In genomic region chr4:3314706-3315260, GRCh38 we compare ENCODE assay signal across 16 cellular contexts. TPM values are rescaled to one million over a fixed set of nuclear protein-coding genes. Genes with fewer than 3 reads are reported as not detected.
DNase-seq lines count a peak whose midpoint lies in the region; ATAC-seq, FAIRE-seq and TF ChIP-seq lines count a peak whose summit lies in the region.
"Had no signal": no experiment of that assay in that cellular context is flagged by ENCODE, and none has a peak within 500 bp of the region (broad histone marks: within the 10 kb centered on the region; RNA-seq: fewer than 3 reads in every experiment).

No MANE protein-coding gene starts in this region.

- H3K14ac ChIP-seq in trophoblast cell (ENCODE audit: low read length) (no peak overlapping the region), mesenchymal stem cell (ENCODE audit: low read length in 2 of 2) (no peak overlapping the region)

- H4K91ac ChIP-seq in trophoblast cell (ENCODE audit: low read depth, low read length) (no peak overlapping the region), mesenchymal stem cell (ENCODE audit: low read length) (no peak overlapping the region)

- H2BK5ac ChIP-seq in trophoblast cell (ENCODE audit: low read depth, low read length, poor library complexity) = no peak overlapping the region
- no peak overlapping the region for H2BK5ac ChIP-seq in mesenchymal stem cell (ENCODE audit: low read depth, low read length, poor library complexity, severe bottlenecking)

- no peak overlapping the region for H3K27ac ChIP-seq in right lobe of liver
- no peak overlapping the region for H3K27ac ChIP-seq in HepG2 (ENCODE audit: extremely low read length, insufficient read depth, low read length)
- H3K27ac ChIP-seq in trophoblast cell (ENCODE audit: low read depth, low read length) = no peak overlapping the region
- no peak overlapping the region for H3K27ac ChIP-seq in mesenchymal stem cell (ENCODE audit: low read length, poor library complexity, severe bottlenecking)
- H3K27ac ChIP-seq: 22Rv1, GM23248, HL-60 had no signal

- POLR2A ChIA-PET in HepG2 (lab: Yijun Ruan, JAX) = no interaction called here

- H3K4ac ChIP-seq in trophoblast cell (ENCODE audit: low read depth, low read length) (no peak overlapping the region), mesenchymal stem cell (ENCODE audit: low read depth in 1 of 2, low read length in 2 of 2) (no peak overlapping the region)

- H4K8ac ChIP-seq in trophoblast cell (ENCODE audit: low read depth, low read length) (no peak overlapping the region), mesenchymal stem cell (ENCODE audit: low read length) (no peak overlapping the region)

- no peak for FAIRE-seq in HepG2 (lab: Jason Lieb, UNC)
- FAIRE-seq: K562 had no signal

- H3K4me1 Mint-ChIP-seq in activated CD8-positive, alpha-beta memory T cell treated with anti-CD3 and anti-CD28 coated beads, Interleukin-2, amount 10 ng/mL, durations not matched to agents 7 days and 5 days = no peaks in the 10 kb centered on the region

- H2BK15ac ChIP-seq in mesenchymal stem cell (ENCODE audit: low read depth, poor library complexity, severe bottlenecking) = no peak overlapping the region

- H2AFZ ChIP-seq in HepG2 (ENCODE audit: low read length) = no peak overlapping the region
- H2AFZ ChIP-seq in trophoblast cell (ENCODE audit: insufficient read depth, low read length, poor library complexity) = no peak overlapping the region
- no peak overlapping the region for H2AFZ ChIP-seq in mesenchymal stem cell (ENCODE audit: low read depth, low read length)
- H2AFZ ChIP-seq: GM23248 had no signal

- in situ Hi-C loops in HepG2 (cut with HindIII; ENCODE audit: extremely low pct_ligation_motif_present, low pct_unique_long_range_greater_than_20kb) = no loop called here

- H3K27ac Mint-ChIP-seq in activated CD8-positive, alpha-beta memory T cell treated with anti-CD3 and anti-CD28 coated beads, Interleukin-2, amount 10 ng/mL, durations not matched to agents 7 days and 5 days = no peak overlapping the region

- no peak overlapping the region for H2AK5ac ChIP-seq in trophoblast cell (ENCODE audit: low read length)
- H2AK5ac ChIP-seq in mesenchymal stem cell (ENCODE audit: low read length, severe bottlenecking) = no peak overlapping the region

- no peak overlapping the region for H4K12ac ChIP-seq in trophoblast cell (ENCODE audit: low read depth, low read length)

- no peaks in the 10 kb centered on the region for H3K9me3 Mint-ChIP-seq in activated CD8-positive, alpha-beta memory T cell treated with anti-CD3 and anti-CD28 coated beads, Interleukin-2, amount 10 ng/mL, durations not matched to agents 7 days and 5 days (ENCODE audit: low read depth)

- H3K9me3 ChIP-seq in right lobe of liver (no peaks in the 10 kb centered on the region), HepG2 (ENCODE audit: low read length) (no peaks in the 10 kb centered on the region), trophoblast cell (ENCODE audit: insufficient read depth, low read depth, low read length) (peaks cover 7% of the 10 kb centered on the region), mesenchymal stem cell (ENCODE audit: control insufficient read depth, low read length) (no peaks in the 10 kb centered on the region)
- H3K9me3 ChIP-seq: BLaER1 treated with 17β-estradiol and CSF1 and Interleukin-3, amounts not matched to agents 10 nM and 100 nM had no signal

- TF ChIP-seq EP300 in HepG2 (IDR thresholded peaks at IDR 0.05; ENCODE audit: low read depth in 2 of 2, low read length in 2 of 2) (no peak), HepG2 (CRISPR knock-in tag; IDR thresholded peaks at IDR 0.05; ENCODE audit: borderline replicate concordance) (no peak)

- H3K4me2 ChIP-seq in HepG2 (ENCODE audit: low read depth, low read length) (no peak overlapping the region), trophoblast cell (ENCODE audit: low read length) (no peak overlapping the region), mesenchymal stem cell (ENCODE audit: low read length, poor library complexity, severe bottlenecking) (no peak overlapping the region)
- H3K4me2 ChIP-seq: BLaER1 treated with 17β-estradiol and CSF1 and Interleukin-3, amounts not matched to agents 10 nM and 100 nM had no signal

- H3K27me3 ChIP-seq in right lobe of liver (no peaks in the 10 kb centered on the region), HepG2 (ENCODE audit: control insufficient read depth in 1 of 2, insufficient read depth in 2 of 2, low read length in 2 of 2) (no peaks in the 10 kb centered on the region), trophoblast cell (ENCODE audit: insufficient read depth, low read length) (no peaks in the 10 kb centered on the region), mesenchymal stem cell (ENCODE audit: control insufficient read depth in 1 of 2, insufficient read depth in 1 of 2, low read length in 2 of 2) (no peaks in the 10 kb centered on the region)
- H3K27me3 ChIP-seq: BLaER1 treated with 17β-estradiol and CSF1 and Interleukin-3, amounts not matched to agents 10 nM and 100 nM had no signal

- no peak overlapping the region for H3K4me3 Mint-ChIP-seq in activated CD8-positive, alpha-beta memory T cell treated with anti-CD3 and anti-CD28 coated beads, Interleukin-2, amount 10 ng/mL, durations not matched to agents 7 days and 5 days

- no peaks in the 10 kb centered on the region for H3K36me3 Mint-ChIP-seq in activated CD8-positive, alpha-beta memory T cell treated with anti-CD3 and anti-CD28 coated beads, Interleukin-2, amount 10 ng/mL, durations not matched to agents 7 days and 5 days

- no TSS peak for BruUV-seq in HepG2 (replicated peaks; lab: Mats Ljungman, UMichigan)

- H3K4me3 ChIP-seq in right lobe of liver (no peak overlapping the region), HepG2 (replicated peaks in 1 of 3; ENCODE audit: insufficient read depth in 1 of 3, low read depth in 2 of 3, low read length in 3 of 3) (no peak overlapping the region), trophoblast cell (ENCODE audit: low read depth, low read length) (peak overlapping the region; percentile 1), mesenchymal stem cell (ENCODE audit: insufficient read depth in 1 of 2, low read depth in 1 of 2, low read length in 2 of 2) (no peak overlapping the region)
- H3K4me3 ChIP-seq: BLaER1 treated with 17β-estradiol and CSF1 and Interleukin-3, amounts not matched to agents 10 nM and 100 nM; GM23248; K562 had no signal

- H2BK12ac ChIP-seq in trophoblast cell (ENCODE audit: low read length) (no peak overlapping the region), mesenchymal stem cell (ENCODE audit: low read length in 2 of 2) (no peak overlapping the region)

- TF ChIP-seq POLR2A in right lobe of liver (IDR thresholded peaks at IDR 0.05) (no peak), HepG2 (IDR thresholded peaks at IDR 0.05; ENCODE audit: insufficient read depth in 1 of 2, low read depth in 2 of 2, low read length in 2 of 2) (no peak)

- 100% methylated on average over 3 of the region's 13 CpGs for whole genome bisulfite sequencing in right lobe of liver (ENCODE audit: insufficient coverage, low coverage, low lambda C conversion rate, missing lambda C conversion rate)
- 95% methylated on average over 13 of the region's 13 CpGs for WGBS in HepG2 (ENCODE audit: low lambda C conversion rate)
- no CpG with 5 or more reads among the region's 13 CpGs for WGBS in trophoblast cell (ENCODE audit: extremely low coverage, insufficient coverage, insufficient read length)
- whole genome bisulfite sequencing in mesenchymal stem cell = 96% methylated on average over 13 of the region's 13 CpGs

- DNase-seq in activated CD8-positive, alpha-beta memory T cell treated with anti-CD3 and anti-CD28 coated beads, Interleukin-2, amount 10 ng/mL, durations not matched to agents 7 days and 5 days = peak; percentile 32
- no peak for DNase-seq in activated CD8-positive, alpha-beta memory T cell treated with anti-CD3 and anti-CD28 coated beads, Interleukin-2, amount 50 U/mL, for 4 hours
- DNase-seq in right lobe of liver (peak in 2 of 3 donors; percentile 21 to 35), HepG2 (ENCODE audit: low spot score) (no peak), trophoblast cell (no peak), NCI-H446 (lab: John Stamatoyannopoulos, UW) (no peak), mesenchymal stem cell (no peak)
- DNase-seq: GM23248, NCI-H1048, NCI-H146, NCI-H2107 had no signal

- intact Hi-C loops in right lobe of liver (cut with DNase I) = no loop called here
- intact Hi-C loops in HepG2 (cut with micrococcal nuclease; ENCODE audit: unreplicated experiment) = no loop called here

- peaks cover 11% of the 10 kb centered on the region for H3K79me2 ChIP-seq in HepG2 (ENCODE audit: insufficient read depth, low read length)
- H3K79me2 ChIP-seq in trophoblast cell (ENCODE audit: control insufficient read depth, insufficient read depth, low read length, poor library complexity) = no peaks in the 10 kb centered on the region

- H3K18ac ChIP-seq in trophoblast cell (ENCODE audit: low read length) (peak overlapping the region; percentile 31), mesenchymal stem cell (ENCODE audit: low read depth in 1 of 2, low read length in 2 of 2) (no peak overlapping the region)

- H3K79me1 ChIP-seq in trophoblast cell (ENCODE audit: low read length) = no peaks in the 10 kb centered on the region
- peaks cover 63% of the 10 kb centered on the region for H3K79me1 ChIP-seq in mesenchymal stem cell (replicated peaks; ENCODE audit: low read length, poor library complexity, severe bottlenecking)

- H3K23ac ChIP-seq in trophoblast cell (ENCODE audit: low read length) (no peak overlapping the region), mesenchymal stem cell (ENCODE audit: low read length in 2 of 2) (no peak overlapping the region)

- H3K36me3 ChIP-seq in right lobe of liver (peaks cover 0 to 3% (median 0%) of the 10 kb centered on the region in 4 donors), HepG2 (replicated peaks in 1 of 2; ENCODE audit: control insufficient read depth in 1 of 2, insufficient read depth in 2 of 2, low read length in 2 of 2) (peaks cover 13 to 28% of the 10 kb centered on the region in 2 experiments; a peak in 3 of 5 replicates), trophoblast cell (ENCODE audit: control insufficient read depth in 1 of 2, insufficient read depth in 2 of 2, low read length in 2 of 2) (peaks cover 26 to 28% of the 10 kb centered on the region in 2 experiments), mesenchymal stem cell (ENCODE audit: control insufficient read depth in 1 of 2, insufficient read depth in 2 of 2, low read depth in 1 of 2, low read length in 2 of 2) (peaks cover 22 to 53% of the 10 kb centered on the region in 2 experiments)

- H3K27me3 Mint-ChIP-seq in activated CD8-positive, alpha-beta memory T cell treated with anti-CD3 and anti-CD28 coated beads, Interleukin-2, amount 10 ng/mL, durations not matched to agents 7 days and 5 days = peaks cover 2% of the 10 kb centered on the region

- TF ChIP-seq RAD21 in HepG2 (CRISPR knock-in tag; IDR thresholded peaks at IDR 0.05) = no peak

- TF ChIP-seq CTCF in right lobe of liver (IDR thresholded peaks at IDR 0.05) (no peak), HepG2 (CRISPR knock-in tag; IDR thresholded peaks at IDR 0.05) (no peak)

- H3K9ac ChIP-seq in HepG2 (ENCODE audit: insufficient read depth, low read depth, low read length) = no peak overlapping the region
- H3K9ac ChIP-seq in trophoblast cell (ENCODE audit: low read length) = no peak overlapping the region
- no peak overlapping the region for H3K9ac ChIP-seq in mesenchymal stem cell (ENCODE audit: low read length)
- H3K9ac ChIP-seq: GM23248 had no signal

- no peaks in the 10 kb centered on the region for H3K4me1 ChIP-seq in right lobe of liver
- peaks cover 12% of the 10 kb centered on the region for H3K4me1 ChIP-seq in HepG2 (ENCODE audit: insufficient read depth, low read length)
- H3K4me1 ChIP-seq in trophoblast cell (ENCODE audit: control insufficient read depth in 1 of 2, insufficient read depth in 2 of 2, low read length in 2 of 2) = no peaks in the 10 kb centered on the region
- H3K4me1 ChIP-seq in mesenchymal stem cell (ENCODE audit: control insufficient read depth, insufficient read depth, low read depth, low read length) = peaks cover 9% of the 10 kb centered on the region

- H2BK120ac ChIP-seq in trophoblast cell (ENCODE audit: insufficient read depth, low read length, poor library complexity) = no peak overlapping the region
- no peak overlapping the region for H2BK120ac ChIP-seq in mesenchymal stem cell (ENCODE audit: low read depth, low read length)

- no peaks in the 10 kb centered on the region; the same call in 1 of the 2 replicates for H4K20me1 ChIP-seq in HepG2 (ENCODE audit: insufficient read depth, low read length)

- ATAC-seq in activated CD8-positive, alpha-beta memory T cell treated with anti-CD3 and anti-CD28 coated beads, Interleukin-2, amount 10 ng/mL, durations not matched to agents 7 days and 5 days = no peak
- ATAC-seq in right lobe of liver (no peak), HepG2 (no peak), HG03571 (IDR thresholded peaks at IDR 0.05; ENCODE audit: unreplicated experiment) (no peak)
- ATAC-seq: K562 had no signal

- CTCF ChIA-PET in activated CD8-positive, alpha-beta memory T cell treated with anti-CD3 and anti-CD28 coated beads, Interleukin-2, amount 10 ng/mL, durations not matched to agents 7 days and 5 days (lab: Charles Lee) = no interaction called here
- CTCF ChIA-PET in HepG2 (lab: Yijun Ruan, JAX; ENCODE audit: low intra/inter-chr PET ratio, low total read pairs) = no interaction called here

RNA-seq across cellular contexts. Expression of gene RGS12, which starts 22.0 kb away (rescaled TPM):
- total RNA-seq in activated CD8-positive, alpha-beta memory T cell treated with anti-CD3 and anti-CD28 coated beads, Interleukin-2, amount 10 ng/mL, durations not matched to agents 7 days and 5 days = 1 to 10 TPM; 2.1 to 5.0 TPM
- 10 to 100 TPM; 15.0 to 29.6 (median 22.1) TPM for total RNA-seq in right lobe of liver
- total RNA-seq in HepG2 (2016; rRNA removed; fragmentation: Illumina TruSeq; extraction: Trizol) = 18.2 and 21.0 TPM in 2 replicates
- total RNA-seq in HepG2 (2016; cell fraction: cytosol; rRNA removed; fragmentation: Illumina TruSeq; extraction: Trizol; ENCODE audit: low read depth) = 9.3 and 11.0 TPM in 2 replicates
- total RNA-seq in HepG2 (2016; cell fraction: insoluble cytoplasmic fraction; rRNA removed; fragmentation: Illumina TruSeq; extraction: Trizol) = 16.0 and 24.7 TPM in 2 replicates
- total RNA-seq in HepG2 (2016; cell fraction: membrane; rRNA removed; fragmentation: Illumina TruSeq; extraction: Trizol) = 16.1 and 18.9 TPM in 2 replicates
- total RNA-seq in HepG2 (2016; cell fraction: nucleus; rRNA removed; fragmentation: Illumina TruSeq; extraction: Trizol) = 21.7 and 25.1 TPM in 2 replicates
- polyA plus RNA-seq in HepG2 (2011; rRNA removed) = 27.7 and 35.5 TPM in 2 replicates
- 11.1 and 23.9 TPM in 2 replicates for polyA plus RNA-seq in HepG2 (2011; cell fraction: cytosol; rRNA removed)
- polyA plus RNA-seq in HepG2 (2011; cell fraction: nucleus; rRNA removed) = 115 and 118 TPM in 2 replicates
- 37.4 and 43.4 TPM in 2 replicates for polyA plus RNA-seq in HepG2 (2012)
- 2.0 and 3.4 TPM in 2 replicates for polyA plus RNA-seq in HepG2 (2016; cell fraction: cytosol; fragmentation: Illumina TruSeq; extraction: Trizol; ENCODE audit: low read depth)
- polyA plus RNA-seq in HepG2 (2016; cell fraction: insoluble cytoplasmic fraction; fragmentation: Illumina TruSeq; extraction: Trizol; ENCODE audit: low read depth) = 17.8 and 20.5 TPM in 2 replicates
- 5.5 and 5.6 TPM in 2 replicates for polyA plus RNA-seq in HepG2 (2016; cell fraction: membrane; fragmentation: Illumina TruSeq; extraction: Trizol; ENCODE audit: low read depth)
- polyA plus RNA-seq in HepG2 (2016; cell fraction: nucleus; fragmentation: Illumina TruSeq; extraction: Trizol; ENCODE audit: insufficient read depth, low read depth) = 51.0 and 56.7 TPM in 2 replicates
- polyA minus RNA-seq in HepG2 (2011; rRNA and poly(A)+ RNA removed; ENCODE audit: low replicate concordance) = 4.5 and 52.2 TPM in 2 replicates
- polyA minus RNA-seq in HepG2 (2011; cell fraction: cytosol; rRNA and poly(A)+ RNA removed) = 14.2 and 24.5 TPM in 2 replicates
- polyA minus RNA-seq in HepG2 (2011; cell fraction: nucleus; rRNA and poly(A)+ RNA removed) = 45.0 and 59.1 TPM in 2 replicates
- 12.0 and 14.8 TPM in 2 replicates for polyA plus RNA-seq in trophoblast cell (2013)
- 11.5 TPM for polyA plus RNA-seq in mesenchymal stem cell (2013, experiment 1 of 2)
- polyA plus RNA-seq in mesenchymal stem cell (2013, experiment 2 of 2) = 11.0 TPM

Comparison
In these comparisons a context has a peak if more than half of its experiments do, and no peak if none do; other contexts are left out.
1. DNase-seq: peak in activated CD8-positive, alpha-beta memory T cell treated with anti-CD3 and anti-CD28 coated beads, Interleukin-2, amount 10 ng/mL, durations not matched to agents 7 days and 5 days (single experiment) and right lobe of liver (2 of 3); none in activated CD8-positive, alpha-beta memory T cell treated with anti-CD3 and anti-CD28 coated beads, Interleukin-2, amount 50 U/mL, for 4 hours (single experiment), HepG2 (single experiment), trophoblast cell (0 of 2), NCI-H446 (0 of 2) and mesenchymal stem cell (single experiment).